In genomic region chr2:119178811-119179601, GRCh38 we compare ENCODE assay signal across 1 cellular context.
TF ChIP-seq lines count a peak whose summit lies in the region.

No MANE protein-coding gene starts in this region.

TF ChIP-seq in WTC11, 78 proteins besides CTCF, POLR2A, EP300 and RAD21 (continued from another document):
- TF ChIP-seq PRDM15 (CRISPR knock-in tag; IDR thresholded peaks at IDR 0.05), result no peak
- TF ChIP-seq ZSCAN18 (CRISPR knock-in tag; IDR thresholded peaks at IDR 0.05), result no peak
- TF ChIP-seq ZNF219 (CRISPR knock-in tag; IDR thresholded peaks at IDR 0.05; ENCODE audit: borderline replicate concordance), result no peak
- no peak for TF ChIP-seq JUN (CRISPR knock-in tag; IDR thresholded peaks at IDR 0.05)
- TF ChIP-seq USF1 (CRISPR knock-in tag; IDR thresholded peaks at IDR 0.05), result no peak
- no peak for TF ChIP-seq FOXJ3 (CRISPR knock-in tag; IDR thresholded peaks at IDR 0.05; ENCODE audit: borderline replicate concordance)
- no peak for TF ChIP-seq SOX15 (CRISPR knock-in tag; IDR thresholded peaks at IDR 0.05)
- no peak for TF ChIP-seq ZNF317 (CRISPR knock-in tag; IDR thresholded peaks at IDR 0.05; ENCODE audit: borderline replicate concordance, low read depth)
- TF ChIP-seq ZNF416 (CRISPR knock-in tag; IDR thresholded peaks at IDR 0.05), result no peak
- no peak for TF ChIP-seq ATF6 (CRISPR knock-in tag; IDR thresholded peaks at IDR 0.05)
